Comparison of ENCODE assay signal across 8 cellular contexts in genomic region chr3:53046171-53047170, GRCh38. TPM values are rescaled to one million over a fixed set of nuclear protein-coding genes. Genes with fewer than 3 reads are reported as not detected.
DNase-seq lines count a peak whose midpoint lies in the region; ATAC-seq and TF ChIP-seq lines count a peak whose summit lies in the region.

No MANE protein-coding gene starts in this region.

- H3F3A ChIP-seq in neural progenitor cell (ENCODE audit: low read depth): peaks cover 38% of the 10 kb centered on the region

- peak; percentile 53 for ATAC-seq in HG02943 (IDR thresholded peaks at IDR 0.05; ENCODE audit: low read depth, unreplicated experiment)

- peak overlapping the region; percentile 88 for H3K4me3 Mint-ChIP-seq in neural progenitor cell

- H3K27ac Mint-ChIP-seq in neural progenitor cell: no peak overlapping the region

- H3K27ac ChIP-seq in OCI-LY3 (ENCODE audit: low read length) (peak overlapping the region; percentile 78; the same call in 1 of the 2 replicates), neural progenitor cell (no peak overlapping the region)

- H3K36me3 Mint-ChIP-seq in neural progenitor cell: no peaks in the 10 kb centered on the region

- H4K20me1 ChIP-seq in OCI-LY3 (ENCODE audit: insufficient read depth, low read length) (no peaks in the 10 kb centered on the region), neural progenitor cell (ENCODE audit: low read depth) (peaks cover 30% of the 10 kb centered on the region)

- H3K4me3 ChIP-seq in OCI-LY3 (ENCODE audit: low read length) (peak overlapping the region; percentile 81), foreskin fibroblast (ENCODE audit: low read depth in 1 of 2, low read length in 2 of 2) (peak overlapping the region; percentile 61), neural progenitor cell (peak overlapping the region; percentile 100)

- DNase-seq in DMS 273 (lab: John Stamatoyannopoulos, UW; ENCODE audit: unreplicated experiment): peak; percentile 78
- no peak for DNase-seq in DMS 273 treated with DMSO at 0.1 percent for 48 hours (lab: John Stamatoyannopoulos, UW)
- peak; percentile 57 for DNase-seq in activated T-helper 1 cell treated with Interleukin-2 at 50 U/mL for 16 hours (ENCODE audit: low read depth)
- DNase-seq in foreskin fibroblast: peak in 1 of 2 donors; percentile 65
- peak; percentile 91 for DNase-seq in neural progenitor cell (ENCODE audit: low spot score)
- peak; percentile 36 for DNase-seq in superior temporal gyrus (ENCODE audit: extremely low spot score)

- H3K27me3 ChIP-seq in OCI-LY3 (ENCODE audit: low read depth, low read length) (peaks cover 5% of the 10 kb centered on the region; the same call in 1 of the 2 replicates), neural progenitor cell (peaks cover 58% of the 10 kb centered on the region)

- H3K79me2 ChIP-seq in OCI-LY3 (ENCODE audit: low read length) (peaks cover 30% of the 10 kb centered on the region), neural progenitor cell (ENCODE audit: low read depth) (peaks cover 34% of the 10 kb centered on the region)

- no peaks in the 10 kb centered on the region for H3K9me3 Mint-ChIP-seq in neural progenitor cell

- TF ChIP-seq CTCF in OCI-LY3 (IDR thresholded peaks at IDR 0.05; ENCODE audit: low read depth, low read length): peak; percentile 32
- peak; percentile 43 for TF ChIP-seq CTCF in foreskin fibroblast (IDR thresholded peaks at IDR 0.05; ENCODE audit: low read depth, low read length)
- TF ChIP-seq CTCF in neural progenitor cell (IDR thresholded peaks at IDR 0.05): peak; percentile 65

- H3K9me3 ChIP-seq in OCI-LY3 (ENCODE audit: insufficient read depth, low read length) (no peaks in the 10 kb centered on the region), neural progenitor cell (ENCODE audit: low read depth) (no peaks in the 10 kb centered on the region)

- H3K4me1 ChIP-seq in OCI-LY3 (ENCODE audit: low read length) (peaks cover 17% of the 10 kb centered on the region), neural progenitor cell (peaks cover 8% of the 10 kb centered on the region)

- peak overlapping the region; percentile 72 for H2AFZ ChIP-seq in OCI-LY3 (ENCODE audit: low read depth, low read length)
- peak overlapping the region; percentile 100 for H2AFZ ChIP-seq in neural progenitor cell (replicated peaks)

- H3K9ac ChIP-seq in OCI-LY3 (ENCODE audit: low read length) (peak overlapping the region; percentile 98), neural progenitor cell (no peak overlapping the region)

- peaks cover 22% of the 10 kb centered on the region for H3K27me3 Mint-ChIP-seq in neural progenitor cell (ENCODE audit: insufficient read depth, low read depth)

- H3K4me1 Mint-ChIP-seq in neural progenitor cell: peaks cover 17% of the 10 kb centered on the region

- H3K36me3 ChIP-seq in OCI-LY3 (replicated peaks; ENCODE audit: low read depth, low read length) (no peaks in the 10 kb centered on the region), neural progenitor cell (no peaks in the 10 kb centered on the region)

- H3K4me2 ChIP-seq in OCI-LY3 (ENCODE audit: low read length): peak overlapping the region; percentile 70
- peak overlapping the region; percentile 95 for H3K4me2 ChIP-seq in neural progenitor cell

RNA-seq across cellular contexts. Expression of gene SFMBT1, which starts 0.6 kb away (rescaled TPM):
- total RNA-seq in neural progenitor cell (ENCODE audit: low replicate concordance): 18.5 and 22.7 TPM in 2 replicates
